Comparison of ENCODE assay signal across 7 cellular contexts in the genomic region with DNA sequence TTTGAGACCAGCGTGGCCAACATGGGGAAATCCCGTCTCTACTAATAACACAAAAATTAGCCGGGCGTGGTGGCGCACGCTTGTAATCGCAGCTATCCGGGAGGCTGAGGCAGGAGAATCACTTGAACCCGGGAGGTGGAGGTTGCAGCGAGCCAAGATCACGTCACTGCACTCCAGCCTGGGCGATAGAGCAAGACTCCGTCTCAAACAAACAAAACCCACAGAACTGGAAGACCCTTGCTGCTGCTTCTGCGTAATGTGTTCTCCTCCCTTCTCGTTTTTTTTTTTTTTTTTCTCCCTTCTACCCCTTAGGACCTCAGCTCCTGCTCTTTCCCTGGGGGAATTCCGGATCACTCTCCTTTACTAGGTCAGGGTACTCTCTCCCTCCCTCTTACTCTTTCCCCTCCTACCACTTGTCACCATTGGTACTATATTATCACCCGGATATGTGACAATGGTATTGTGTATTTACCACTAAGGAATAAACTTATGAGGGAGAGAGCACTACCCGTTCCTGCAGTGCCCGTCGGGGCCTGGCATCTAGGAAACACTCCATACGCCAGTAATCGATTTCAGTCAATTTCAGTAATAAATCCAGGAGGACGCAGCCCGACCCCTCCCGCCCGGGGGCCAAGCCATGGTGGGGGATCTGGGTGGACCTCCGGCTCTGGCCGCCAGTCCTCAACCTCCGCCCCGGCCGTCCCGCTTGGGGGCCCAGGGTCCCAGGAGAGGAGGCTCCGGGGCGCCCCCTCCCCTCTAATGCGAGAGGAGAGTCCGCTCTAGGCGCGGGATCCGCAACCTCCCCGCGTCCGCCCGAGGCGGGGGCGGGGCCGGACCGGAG. TPM values are rescaled to one million over a fixed set of nuclear protein-coding genes. Genes with fewer than 3 reads are reported as not detected.
A peak's percentile ranks its signal among the peaks of the same experiment; 100 is the strongest.
DNase-seq lines count a peak whose midpoint lies in the region; ATAC-seq and TF ChIP-seq lines count a peak whose summit lies in the region.

No MANE protein-coding gene starts in this region.

- no peaks in the 10 kb centered on the region for H3K27me3 ChIP-seq in MG63

- no peaks in the 10 kb centered on the region for H3K9me3 ChIP-seq in MG63

- H3K4me3 ChIP-seq in MG63 = peak overlapping the region; percentile 94

- ATAC-seq in GM21723 (IDR thresholded peaks at IDR 0.05; ENCODE audit: unreplicated experiment) = peak; percentile 15

- DNase-seq in MG63 (no peak), epidermal melanocyte (ENCODE audit: insufficient read length, low spot score) (peak; percentile 23), mucosa of gallbladder (ENCODE audit: low spot score) (peak; percentile 89)
- peak; percentile 90 for DNase-seq in activated CD4-positive, CD25-positive, alpha-beta regulatory T cell treated with anti-CD3 and anti-CD28 coated beads, Interleukin-2, amount 50 U/mL, for 72 hours

- no peaks in the 10 kb centered on the region; the same call in 1 of the 2 replicates for H3K36me3 ChIP-seq in MG63

- peak; percentile 71 for TF ChIP-seq POLR2A in GM10847 (IDR thresholded peaks at IDR 0.05; ENCODE audit: extremely low read depth, insufficient read length)

- peak overlapping the region; percentile 53 for H3K27ac ChIP-seq in temporal lobe (ENCODE audit: low read depth, low read length)

RNA-seq across cellular contexts. Expression of a gene that starts 0.4 kb away (rescaled TPM):
- total RNA-seq in MG63 (2014; rRNA removed; shearing (Covaris generic); ENCODE audit: low replicate concordance) = 8.9 and 11.0 TPM in 2 replicates
- total RNA-seq in mucosa of gallbladder (27.7 TPM), temporal lobe (15.5 TPM)
